ENCODE assay signal across 17 cellular contexts in the genomic region with DNA sequence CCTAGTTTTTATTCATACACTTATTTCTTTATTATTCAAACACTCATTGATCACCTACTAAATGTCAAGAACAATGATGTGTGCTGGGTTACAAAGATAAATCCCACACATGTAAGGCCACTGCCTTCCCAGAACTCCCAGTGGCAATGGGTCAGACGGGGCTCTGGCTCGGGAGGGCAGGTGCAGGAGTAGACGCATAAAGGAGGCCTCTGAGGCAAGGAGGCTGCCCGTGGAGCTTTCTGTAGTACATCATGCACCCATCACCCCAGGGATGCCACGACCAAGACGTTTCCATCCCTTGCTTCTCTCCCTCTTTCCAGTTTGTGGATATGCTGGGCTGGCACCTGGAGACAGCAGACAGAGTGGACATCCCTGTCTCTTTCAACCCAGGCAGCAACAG.
DNase-seq lines count a peak whose midpoint lies in the region; ATAC-seq, FAIRE-seq and TF ChIP-seq lines count a peak whose summit lies in the region.
"Had no signal": no experiment of that assay in that cellular context is flagged by ENCODE, and none has a peak within 500 bp of the region (broad histone marks: within the 10 kb centered on the region; RNA-seq: fewer than 3 reads in every experiment).

No MANE protein-coding gene starts in this region.

- WGBS in mesodermal cell (ENCODE audit: insufficient coverage in 2 of 2), 2 experiments = 74 to 75% methylated on average over 5 of the region's 6 CpGs

- peaks cover 4% of the 10 kb centered on the region for H3K36me3 Mint-ChIP-seq in natural killer cell treated with Interleukin-12 subunit alpha and Interleukin-12 subunit beta and Interleukin-15 and Interleukin-18, amount 100 ng/mL, for 72 hours
- no peaks in the 10 kb centered on the region for H3K36me3 Mint-ChIP-seq in natural killer cell
- peaks cover 6% of the 10 kb centered on the region for H3K36me3 Mint-ChIP-seq in activated naive CD8-positive, alpha-beta T cell treated with anti-CD3 and anti-CD28 coated beads, Interleukin-2, amount 10 ng/mL, durations not matched to agents 7 days and 5 days

- intact Hi-C loops in natural killer cell (cut with micrococcal nuclease) = loop anchor here (5.0 kb wide), 1 partner anchor 34 kb away; no protein-coding TSS in a partner anchor
- intact Hi-C loops in kidney (cut with DNase I) = no loop called here

- no peaks in the 10 kb centered on the region for H3K9me3 Mint-ChIP-seq in natural killer cell treated with Interleukin-12 subunit alpha and Interleukin-12 subunit beta and Interleukin-15 and Interleukin-18, amount 100 ng/mL, for 72 hours
- H3K9me3 Mint-ChIP-seq in natural killer cell = no peaks in the 10 kb centered on the region
- no peaks in the 10 kb centered on the region for H3K9me3 Mint-ChIP-seq in activated naive CD8-positive, alpha-beta T cell treated with anti-CD3 and anti-CD28 coated beads, Interleukin-2, amount 10 ng/mL, durations not matched to agents 7 days and 5 days
- H3K9me3 Mint-ChIP-seq: nephron progenitor cell had no signal

- H3K4me1 Mint-ChIP-seq in natural killer cell treated with Interleukin-12 subunit alpha and Interleukin-12 subunit beta and Interleukin-15 and Interleukin-18, amount 100 ng/mL, for 72 hours (ENCODE audit: low read depth in 2 of 2) = peaks cover 40 to 55% of the 10 kb centered on the region in 2 donors
- H3K4me1 Mint-ChIP-seq in natural killer cell = peaks cover 41 to 50% of the 10 kb centered on the region in 2 donors
- H3K4me1 Mint-ChIP-seq in activated naive CD8-positive, alpha-beta T cell treated with anti-CD3 and anti-CD28 coated beads, Interleukin-2, amount 10 ng/mL, durations not matched to agents 7 days and 5 days = peaks cover 54% of the 10 kb centered on the region

- peaks cover 0 to 2% of the 10 kb centered on the region in 2 donors for H3K27me3 Mint-ChIP-seq in natural killer cell treated with Interleukin-12 subunit alpha and Interleukin-12 subunit beta and Interleukin-15 and Interleukin-18, amount 100 ng/mL, for 72 hours
- H3K27me3 Mint-ChIP-seq in natural killer cell (ENCODE audit: low read depth in 2 of 2) = peaks cover 0 to 6% of the 10 kb centered on the region in 2 donors
- H3K27me3 Mint-ChIP-seq in activated naive CD8-positive, alpha-beta T cell treated with anti-CD3 and anti-CD28 coated beads, Interleukin-2, amount 10 ng/mL, durations not matched to agents 7 days and 5 days = peaks cover 3% of the 10 kb centered on the region

- TF ChIP-seq CTCF in natural killer cell (IDR thresholded peaks at IDR 0.05) = no peak
- TF ChIP-seq CTCF in kidney (IDR thresholded peaks at IDR 0.05; ENCODE audit: borderline replicate concordance, extremely low read depth, insufficient read depth) = no peak

- H3K4me3 ChIP-seq in mesodermal cell (ENCODE audit: extremely low read depth, insufficient read depth, low read length, poor library complexity, severe bottlenecking) (no peak overlapping the region), kidney (ENCODE audit: low read length in 2 of 2) (no peak overlapping the region)
- H3K4me3 ChIP-seq: lung, SJSA1 had no signal

- no peak for FAIRE-seq in kidney (lab: Jason Lieb, UNC)
- FAIRE-seq: D721Med, G401.6, HTR-8/SVneo had no signal

- peak overlapping the region; percentile 74 to 98 for H3K27ac Mint-ChIP-seq in natural killer cell treated with Interleukin-12 subunit alpha and Interleukin-12 subunit beta and Interleukin-15 and Interleukin-18, amount 100 ng/mL, for 72 hours
- H3K27ac Mint-ChIP-seq in natural killer cell = no peak overlapping the region
- H3K27ac Mint-ChIP-seq in activated naive CD8-positive, alpha-beta T cell treated with anti-CD3 and anti-CD28 coated beads, Interleukin-2, amount 10 ng/mL, durations not matched to agents 7 days and 5 days = peak overlapping the region; percentile 70
- H3K27ac Mint-ChIP-seq: nephron progenitor cell had no signal

- H3K36me3 ChIP-seq in mesodermal cell (ENCODE audit: control insufficient read depth, insufficient read depth, low read length) (no peaks in the 10 kb centered on the region), kidney (ENCODE audit: control insufficient read depth in 1 of 2, insufficient read depth in 2 of 2, low read length in 2 of 2) (no peaks in the 10 kb centered on the region)
- H3K36me3 ChIP-seq: SJSA1 had no signal

- H3K4me1 ChIP-seq in mesodermal cell (ENCODE audit: control insufficient read depth, insufficient read depth, low read length, poor library complexity, severe bottlenecking) (peaks cover 18% of the 10 kb centered on the region), kidney (ENCODE audit: control insufficient read depth in 1 of 2, insufficient read depth in 1 of 2, low read depth in 1 of 2, low read length in 2 of 2) (peaks cover 0 to 2% of the 10 kb centered on the region in 2 donors)

- POLR2A ChIA-PET in activated naive CD8-positive, alpha-beta T cell treated with anti-CD3 and anti-CD28 coated beads, Interleukin-2, amount 10 ng/mL, durations not matched to agents 7 days and 5 days (lab: Charles Lee) = interaction anchor here (0.8 kb wide), 1 partner anchor 24 kb away, joined by 3 read pairs; no protein-coding TSS in a partner anchor

- DNase-seq in natural killer cell treated with Interleukin-12 subunit alpha and Interleukin-12 subunit beta and Interleukin-15 and Interleukin-18, amount 100 ng/mL, for 72 hours (ENCODE audit: low spot score) = no peak
- DNase-seq in natural killer cell (no peak), medulla oblongata (ENCODE audit: extremely low spot score) (no peak), NCI-H1048 (lab: John Stamatoyannopoulos, UW) (no peak), kidney (no peak)
- DNase-seq in activated naive CD8-positive, alpha-beta T cell treated with anti-CD3 and anti-CD28 coated beads, Interleukin-2, amount 10 ng/mL, durations not matched to agents 7 days and 5 days = no peak
- DNase-seq: activated T-cell treated with anti-CD3 and anti-CD28 coated beads, Interleukin-2, amount 50 U/mL, for 1 hour; NCI-H187; NCI-H446 treated with DMSO at 0.1 percent for 48 hours; nephron progenitor cell had no signal

- H3K9me3 ChIP-seq in mesodermal cell (ENCODE audit: control insufficient read depth, low read length) (no peaks in the 10 kb centered on the region), kidney (ENCODE audit: control insufficient read depth in 1 of 2, low read length in 2 of 2) (no peaks in the 10 kb centered on the region)
- H3K9me3 ChIP-seq: SJSA1 had no signal

- no peak overlapping the region for H3K9ac ChIP-seq in kidney (ENCODE audit: low read length in 2 of 2)

- H3K4me3 Mint-ChIP-seq in natural killer cell treated with Interleukin-12 subunit alpha and Interleukin-12 subunit beta and Interleukin-15 and Interleukin-18, amount 100 ng/mL, for 72 hours = no peak overlapping the region
- H3K4me3 Mint-ChIP-seq in natural killer cell = no peak overlapping the region
- no peak overlapping the region for H3K4me3 Mint-ChIP-seq in activated naive CD8-positive, alpha-beta T cell treated with anti-CD3 and anti-CD28 coated beads, Interleukin-2, amount 10 ng/mL, durations not matched to agents 7 days and 5 days
- H3K4me3 Mint-ChIP-seq: nephron progenitor cell had no signal

- H3K27ac ChIP-seq in mesodermal cell (ENCODE audit: low read depth, low read length, severe bottlenecking) = peak overlapping the region; percentile 58
- no peak overlapping the region for H3K27ac ChIP-seq in kidney (ENCODE audit: low read depth in 2 of 2, low read length in 2 of 2)
- H3K27ac ChIP-seq: SJSA1 had no signal

- ATAC-seq in natural killer cell treated with Interleukin-12 subunit alpha and Interleukin-12 subunit beta and Interleukin-15 and Interleukin-18, amount 100 ng/mL, for 72 hours = no peak
- ATAC-seq in natural killer cell (no peak), GM19455 (IDR thresholded peaks at IDR 0.05; ENCODE audit: unreplicated experiment) (no peak)
- no peak for ATAC-seq in activated naive CD8-positive, alpha-beta T cell treated with anti-CD3 and anti-CD28 coated beads, Interleukin-2, amount 10 ng/mL, durations not matched to agents 7 days and 5 days (ENCODE audit: low read depth)

Comparison
In these comparisons a context has a peak if more than half of its experiments do, and no peak if none do; other contexts are left out.
1. H3K27ac Mint-ChIP-seq: peak in natural killer cell treated with Interleukin-12 subunit alpha and Interleukin-12 subunit beta and Interleukin-15 and Interleukin-18, amount 100 ng/mL, for 72 hours (2 of 2) and activated naive CD8-positive, alpha-beta T cell treated with anti-CD3 and anti-CD28 coated beads, Interleukin-2, amount 10 ng/mL, durations not matched to agents 7 days and 5 days (single experiment); none in natural killer cell (0 of 2).